Comparison of ENCODE assay signal across 15 cellular contexts in genomic region chr3:149471991-149472390, GRCh38. TPM values are rescaled to one million over a fixed set of nuclear protein-coding genes. Genes with fewer than 3 reads are reported as not detected.
A peak's percentile ranks its signal among the peaks of the same experiment; 100 is the strongest.
DNase-seq lines count a peak whose midpoint lies in the region; ATAC-seq and TF ChIP-seq lines count a peak whose summit lies in the region.
"Had no signal": no experiment of that assay in that cellular context is flagged by ENCODE, and none has a peak within 500 bp of the region (broad histone marks: within the 10 kb centered on the region; RNA-seq: fewer than 3 reads in every experiment).

No MANE protein-coding gene starts in this region.

- H3K36me3 ChIP-seq in IMR-90 (ENCODE audit: control insufficient read depth, insufficient read depth, low read length) (no peaks in the 10 kb centered on the region), lung (ENCODE audit: control insufficient read depth in 2 of 2, insufficient read depth in 2 of 2, low read length in 2 of 2) (no peaks in the 10 kb centered on the region), upper lobe of right lung (no peaks in the 10 kb centered on the region)
- H3K36me3 ChIP-seq in CD8-positive, alpha-beta T cell (ENCODE audit: insufficient read depth, low read length) = no peaks in the 10 kb centered on the region

- no peaks in the 10 kb centered on the region for H3K9me3 Mint-ChIP-seq in chondrocyte (ENCODE audit: low read depth)
- H3K9me3 Mint-ChIP-seq in CD8-positive, alpha-beta T cell = no peaks in the 10 kb centered on the region
- H3K9me3 Mint-ChIP-seq: activated T-helper 2 cell treated with anti-CD3 and anti-CD28 coated beads, Interferon-gamma antibody, Interleukin-2, Interleukin-4, amounts not matched to agents 10 μg/mL and 5 μg/mL and 100 μg/mL, durations not matched to agents 14 hours and 24 hours and 36 hours; GM23338 had no signal

- H2BK15ac ChIP-seq in IMR-90 (ENCODE audit: low read depth, low read length) = peak overlapping the region; percentile 91

- H3K9me1 ChIP-seq in IMR-90 (ENCODE audit: insufficient read depth, low read length) = peaks cover 19% of the 10 kb centered on the region

- H3K27ac Mint-ChIP-seq in chondrocyte (ENCODE audit: unreplicated experiment) = peak overlapping the region; percentile 18
- H3K27ac Mint-ChIP-seq in CD8-positive, alpha-beta T cell = no peak overlapping the region
- H3K27ac Mint-ChIP-seq: activated CD8-positive, alpha-beta T cell treated with anti-CD3 and anti-CD28 coated beads, Interleukin-2, amount 10 ng/mL, durations not matched to agents 7 days and 5 days; activated T-helper 2 cell treated with anti-CD3 and anti-CD28 coated beads, Interferon-gamma antibody, Interleukin-2, Interleukin-4, amounts not matched to agents 10 μg/mL and 5 μg/mL and 100 μg/mL, durations not matched to agents 14 hours and 24 hours and 36 hours; GM23338 had no signal

- no peaks in the 10 kb centered on the region for H3K27me3 ChIP-seq in IMR-90 (ENCODE audit: control insufficient read depth, insufficient read depth, low read length)
- H3K27me3 ChIP-seq in lung (ENCODE audit: control insufficient read depth, insufficient read depth) = no peaks in the 10 kb centered on the region
- no peaks in the 10 kb centered on the region for H3K27me3 ChIP-seq in upper lobe of right lung
- H3K27me3 ChIP-seq in CD8-positive, alpha-beta T cell (ENCODE audit: insufficient read depth, low read length) = no peaks in the 10 kb centered on the region

- peak overlapping the region; percentile 80; the same call in 1 of the 2 replicates for H3K18ac ChIP-seq in IMR-90 (ENCODE audit: low read depth, low read length)

- peaks cover 75% of the 10 kb centered on the region for H3K4me1 Mint-ChIP-seq in chondrocyte (ENCODE audit: low read depth)
- H3K4me1 Mint-ChIP-seq in CD8-positive, alpha-beta T cell (ENCODE audit: low read depth) = no peaks in the 10 kb centered on the region

- H3K4me3 Mint-ChIP-seq in chondrocyte (ENCODE audit: unreplicated experiment) = no peak overlapping the region
- no peak overlapping the region for H3K4me3 Mint-ChIP-seq in CD8-positive, alpha-beta T cell
- H3K4me3 Mint-ChIP-seq: activated CD8-positive, alpha-beta T cell treated with anti-CD3 and anti-CD28 coated beads, Interleukin-2, amount 10 ng/mL, durations not matched to agents 7 days and 5 days; GM23338 had no signal

- no peak overlapping the region; the same call in 1 of the 2 replicates for H3K56ac ChIP-seq in IMR-90 (ENCODE audit: extremely low read depth, insufficient read depth, low read length)

- dilution Hi-C loops in IMR-90 (cut with HindIII; ENCODE audit: low sequenced_read_pairs, unreplicated experiment) = no loop called here

- H3K27ac ChIP-seq in IMR-90 (ENCODE audit: insufficient read depth, low read length) = peak overlapping the region; percentile 6; the same call in 1 of the 2 replicates
- H3K27ac ChIP-seq in lung (ENCODE audit: low read depth in 1 of 2, low read length in 1 of 2) = no peak overlapping the region
- peak overlapping the region; percentile 76 for H3K27ac ChIP-seq in upper lobe of right lung
- no peak overlapping the region for H3K27ac ChIP-seq in CD8-positive, alpha-beta T cell (ENCODE audit: low read depth, low read length)

- peak overlapping the region; percentile 85 for H4K91ac ChIP-seq in IMR-90 (ENCODE audit: insufficient read depth, low read depth, low read length)

- peak overlapping the region; percentile 89 for H2BK20ac ChIP-seq in IMR-90 (ENCODE audit: low read depth, low read length)

- H4K20me1 ChIP-seq in IMR-90 (ENCODE audit: insufficient read depth, low read length) = no peaks in the 10 kb centered on the region

- H2AFZ ChIP-seq in IMR-90 (replicated peaks; ENCODE audit: low read length, poor library complexity) = peak overlapping the region; percentile 6
- H2AFZ ChIP-seq: GM23338 had no signal

- H4K5ac ChIP-seq in IMR-90 (ENCODE audit: low read depth, low read length) = peak overlapping the region; percentile 43; the same call in 1 of the 2 replicates

- no CpG with 5 or more reads among the region's 1 CpG for WGBS in IMR-90 (ENCODE audit: extremely low coverage in 2 of 2, insufficient read length in 1 of 2), 2 experiments
- WGBS in lung, 2 donors = 49 to 93% methylated on average over 1 of the region's 1 CpG

- no peak overlapping the region for H3K9ac ChIP-seq in IMR-90 (ENCODE audit: low read depth, low read length)

- TF ChIP-seq POLR2A in IMR-90 (IDR thresholded peaks at IDR 0.05; ENCODE audit: low read depth, low read length) = no peak

- peak overlapping the region; percentile 75 for H3K4ac ChIP-seq in IMR-90 (ENCODE audit: low read depth, low read length)

- TF ChIP-seq CTCF in IMR-90 (conservative IDR thresholded peaks at IDR 0.05; ENCODE audit: low read depth, low read length) = no peak
- TF ChIP-seq CTCF in chondrocyte (IDR thresholded peaks at IDR 0.05) = no peak
- no peak for TF ChIP-seq CTCF in lung (IDR thresholded peaks at IDR 0.05; ENCODE audit: control extremely low read depth, extremely low read depth)
- TF ChIP-seq CTCF in upper lobe of right lung (IDR thresholded peaks at IDR 0.05) = no peak
- TF ChIP-seq CTCF in CD8-positive, alpha-beta T cell (IDR thresholded peaks at IDR 0.05) = no peak

- peaks cover 26% of the 10 kb centered on the region for H3K4me1 ChIP-seq in IMR-90 (ENCODE audit: control insufficient read depth, insufficient read depth, low read length)
- peaks cover 1 to 4% of the 10 kb centered on the region in 2 donors for H3K4me1 ChIP-seq in lung (ENCODE audit: control insufficient read depth in 2 of 2, insufficient read depth in 2 of 2, low read length in 2 of 2)
- peaks cover 51% of the 10 kb centered on the region for H3K4me1 ChIP-seq in upper lobe of right lung
- no peaks in the 10 kb centered on the region for H3K4me1 ChIP-seq in CD8-positive, alpha-beta T cell (ENCODE audit: insufficient read depth, low read length)

- in situ Hi-C loops in IMR-90 (cut with MboI; ENCODE audit: low sequenced_read_pairs) = no loop called here

- peak; percentile 52 for DNase-seq in IMR-90
- no peak for DNase-seq in chondrocyte (ENCODE audit: low spot score)
- no peak for DNase-seq in lung (ENCODE audit: low spot score)
- no peak for DNase-seq in upper lobe of right lung
- DNase-seq in CD8-positive, alpha-beta T cell = no peak
- no peak for DNase-seq in nucleus accumbens (lab: John Stamatoyannopoulos, UW)
- DNase-seq: activated CD8-positive, alpha-beta T cell treated with anti-CD3 and anti-CD28 coated beads, Interleukin-2, amount 10 ng/mL, durations not matched to agents 7 days and 5 days; anterior cingulate cortex; foreskin melanocyte; GF-D8; midbrain; substantia nigra had no signal

- H3K79me1 ChIP-seq in IMR-90 (ENCODE audit: low read depth in 1 of 2, low read length in 2 of 2) = peaks cover 0 to 11% of the 10 kb centered on the region in 2 experiments; a peak in 2 of 4 replicates

- no peaks in the 10 kb centered on the region for H3K27me3 Mint-ChIP-seq in chondrocyte (ENCODE audit: low read depth)
- H3K27me3 Mint-ChIP-seq in CD8-positive, alpha-beta T cell (ENCODE audit: low read depth) = peaks cover 6% of the 10 kb centered on the region

- ATAC-seq in IMR-90 (ENCODE audit: low read depth) (peak; percentile 28), lung (ENCODE audit: insufficient read depth, low FRiP score) (peak; percentile 22), upper lobe of right lung (no peak), HG02763 (IDR thresholded peaks at IDR 0.05; ENCODE audit: unreplicated experiment) (no peak)
- ATAC-seq in CD8-positive, alpha-beta T cell = no peak
- ATAC-seq: activated CD8-positive, alpha-beta T cell treated with anti-CD3 and anti-CD28 coated beads, Interleukin-2, amount 10 ng/mL, durations not matched to agents 7 days and 5 days; GM23338 had no signal

- CTCF ChIA-PET in IMR-90 (lab: Yijun Ruan, JAX) = interaction anchor here (0.6 kb wide), 1 partner anchor 9 kb away, joined by 3 read pairs; no protein-coding TSS in a partner anchor
- CTCF ChIA-PET in CD8-positive, alpha-beta T cell (lab: Charles Lee) = no interaction called here

- H2AK5ac ChIP-seq in IMR-90 (ENCODE audit: low read depth, low read length) = peak overlapping the region; percentile 86

- peak overlapping the region; percentile 90 for H3K14ac ChIP-seq in IMR-90 (replicated peaks; ENCODE audit: low read depth, low read length)

- H4K8ac ChIP-seq in IMR-90 (ENCODE audit: low read depth in 2 of 2, low read length in 2 of 2) = peak overlapping the region; percentile 64 to 81

- H3K4me3 ChIP-seq in IMR-90 (ENCODE audit: insufficient read depth, low read depth, low read length) (no peak overlapping the region), lung (no peak overlapping the region), upper lobe of right lung (no peak overlapping the region)
- H3K4me3 ChIP-seq in CD8-positive, alpha-beta T cell (ENCODE audit: low read depth, low read length) = no peak overlapping the region
- H3K4me3 ChIP-seq: GM23338 had no signal

- H2AK9ac ChIP-seq in IMR-90 (replicated peaks; ENCODE audit: low read depth, low read length, poor library complexity) = peak overlapping the region; percentile 56

- no TSS peak for BruUV-seq in IMR-90 (replicated peaks; lab: Mats Ljungman, UMichigan)

- POLR2A ChIA-PET in IMR-90 (lab: Charles Lee; ENCODE audit: unreplicated experiment) = interaction anchor here (1.2 kb wide), 1 partner anchor 101 kb away, joined by 3 read pairs; no protein-coding TSS in a partner anchor
- POLR2A ChIA-PET in CD8-positive, alpha-beta T cell (lab: Charles Lee) = no interaction called here

- no peaks in the 10 kb centered on the region for H3K36me3 Mint-ChIP-seq in chondrocyte (ENCODE audit: low read depth)
- no peaks in the 10 kb centered on the region for H3K36me3 Mint-ChIP-seq in CD8-positive, alpha-beta T cell

- H3K4me2 ChIP-seq in IMR-90 (ENCODE audit: low read depth, low read length) = peak overlapping the region; percentile 51; the same call in 1 of the 2 replicates
- H3K4me2 ChIP-seq: GM23338 had no signal

- intact Hi-C loops in IMR-90 (cut with micrococcal nuclease) = no loop called here
- intact Hi-C loops in upper lobe of right lung (cut with DNase I) = no loop called here
- intact Hi-C loops in CD8-positive, alpha-beta T cell (cut with DNase I, micrococcal nuclease) = no loop called here

- peak overlapping the region; percentile 87 for H2BK120ac ChIP-seq in IMR-90 (ENCODE audit: low read depth, low read length)

- H2BK5ac ChIP-seq in IMR-90 (ENCODE audit: low read depth, low read length, poor library complexity, severe bottlenecking) = peak overlapping the region; percentile 73

- TF ChIP-seq RAD21 in IMR-90 (IDR thresholded peaks at IDR 0.05; ENCODE audit: low read length) = no peak

- peak overlapping the region; percentile 87; the same call in 1 of the 2 replicates for H3K23ac ChIP-seq in IMR-90 (ENCODE audit: low read depth, low read length)

- H3K9me3 ChIP-seq in IMR-90 (ENCODE audit: control insufficient read depth, insufficient read depth, low read length) (peaks cover 3% of the 10 kb centered on the region; the same call in 1 of the 2 replicates), lung (ENCODE audit: control insufficient read depth in 2 of 2, insufficient read depth in 1 of 2, low read length in 1 of 2) (no peaks in the 10 kb centered on the region), upper lobe of right lung (no peaks in the 10 kb centered on the region)
- H3K9me3 ChIP-seq in CD8-positive, alpha-beta T cell (ENCODE audit: low read length) = no peaks in the 10 kb centered on the region

RNA-seq across cellular contexts. Expression of gene TM4SF4, which starts 2.5 kb away (rescaled TPM):
- 1.1 and 1.6 TPM in 2 replicates for total RNA-seq in IMR-90 (2012; rRNA removed)
- 0.60 and 0.67 TPM in 2 replicates for polyA plus RNA-seq in IMR-90 (2012; rRNA removed)
- polyA plus RNA-seq in IMR-90 (2012; cell fraction: cytosol; rRNA removed) = 0.08 and 0.75 TPM in 2 replicates
- 0.08 TPM in 1 of 2 replicates, not detected in the other for polyA plus RNA-seq in IMR-90 (2012; cell fraction: nucleus; rRNA removed; ENCODE audit: low replicate concordance)
- total RNA-seq in chondrocyte = not detected in 3 replicates
- total RNA-seq in lung = 1 to 10 TPM; 1.9 to 2.2 TPM
- polyA plus RNA-seq in lung = 1 to 10 TPM in 1 of 2 donors, under 1 TPM in 1; 0.22 to 4.4 TPM
- total RNA-seq in upper lobe of right lung = 0.49 TPM
- not detected for total RNA-seq in CD8-positive, alpha-beta T cell
- total RNA-seq: activated CD8-positive, alpha-beta T cell treated with anti-CD3 and anti-CD28 coated beads, Interleukin-2, amount 10 ng/mL, durations not matched to agents 7 days and 5 days; activated T-helper 2 cell treated with anti-CD3 and anti-CD28 coated beads, Interferon-gamma antibody, Interleukin-2, Interleukin-4, amounts not matched to agents 10 μg/mL and 5 μg/mL and 100 μg/mL, durations not matched to agents 14 hours and 24 hours and 36 hours; GM23338 had no signal
- polyA plus RNA-seq: GM23338 had no signal

Comparison
In these comparisons a context has a peak if more than half of its experiments do, and no peak if none do; other contexts are left out.
1. ATAC-seq: peak in IMR-90 (single experiment) and lung (single experiment); none in upper lobe of right lung (single experiment), CD8-positive, alpha-beta T cell (single experiment) and HG02763 (single experiment).
2. H3K27ac ChIP-seq: peak in IMR-90 (single experiment) and upper lobe of right lung (single experiment); none in lung (0 of 2) and CD8-positive, alpha-beta T cell (single experiment).